In the genomic region with DNA sequence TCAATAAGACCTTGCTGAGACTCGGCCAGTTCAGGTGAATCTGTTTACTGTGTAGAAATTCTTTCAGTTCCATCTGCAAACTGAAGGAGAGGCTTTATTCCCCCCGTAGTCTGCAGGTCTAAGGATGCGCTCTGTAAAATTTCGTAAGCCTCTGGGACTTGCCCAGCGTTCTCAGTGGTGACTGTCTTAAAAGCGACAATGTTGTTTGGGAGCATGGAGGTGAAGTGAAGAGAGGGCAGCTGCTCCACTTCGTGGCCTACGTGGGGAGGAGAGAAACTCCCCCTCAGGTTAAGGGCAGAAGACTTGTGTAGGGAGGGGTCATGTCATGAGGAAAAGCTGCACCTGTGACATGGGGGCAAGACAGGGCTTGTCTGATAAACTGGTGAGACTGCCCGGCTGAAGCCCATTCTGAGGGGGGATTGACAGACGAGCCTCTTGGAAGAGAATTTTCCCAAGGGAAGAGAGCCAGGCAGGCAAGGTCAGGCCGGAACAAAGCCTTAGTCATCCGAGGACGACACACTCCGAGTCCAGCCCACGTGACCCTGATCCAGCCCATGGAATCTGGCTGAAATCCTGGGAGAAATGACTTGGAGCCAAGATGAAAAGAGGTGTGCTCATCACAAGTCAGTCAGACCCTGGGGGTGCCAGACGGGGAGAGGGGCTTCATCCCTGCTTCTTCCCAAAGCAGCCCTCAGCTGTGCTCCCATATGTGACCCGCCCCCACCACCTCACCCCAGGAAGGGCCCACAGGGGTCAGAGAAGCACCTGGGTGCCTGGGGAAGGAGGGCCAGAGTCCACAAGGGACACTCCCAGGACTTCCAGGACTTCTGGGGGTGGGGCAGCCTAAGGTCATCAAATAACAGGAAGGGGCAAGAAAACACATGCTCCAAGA, we compare ENCODE assay signal across 8 cellular contexts.
DNase-seq lines count a peak whose midpoint lies in the region; ATAC-seq and TF ChIP-seq lines count a peak whose summit lies in the region.

No MANE protein-coding gene starts in this region.

- POLR2A ChIA-PET in HEK293 (lab: Yijun Ruan, JAX) = no interaction called here

- DNase-seq in amygdala (lab: John Stamatoyannopoulos, UW) = peak in 30 of 56 donors; percentile 7 to 81 (median 29)
- peak; percentile 54 for DNase-seq in left cardiac atrium
- peak; percentile 35 for DNase-seq in retinal pigment epithelial cell (ENCODE audit: low read depth)
- DNase-seq in CD14-positive monocyte (ENCODE audit: low spot score) = no peak
- DNase-seq in activated CD4-positive, alpha-beta T cell treated with anti-CD3 and anti-CD28 coated beads, Interleukin-2, amount 50 U/mL, for 48 hours = no peak
- no peak for DNase-seq in stimulated activated naive CD8-positive, alpha-beta T cell treated with anti-CD3 and anti-CD28 coated beads, Interleukin-15, Interleukin-2, amounts not matched to agents 100 U/mL and 50 U/mL, for 24 hours

- H3K4me3 Mint-ChIP-seq in CD14-positive monocyte = no peak overlapping the region

- H3K36me3 Mint-ChIP-seq in CD14-positive monocyte = no peaks in the 10 kb centered on the region

- no peaks in the 10 kb centered on the region for H3K4me1 Mint-ChIP-seq in CD14-positive monocyte

- H3K4me3 ChIP-seq in HEK293 (ENCODE audit: low read depth, low read length) = no peak overlapping the region
- no peak overlapping the region for H3K4me3 ChIP-seq in retinal pigment epithelial cell (ENCODE audit: low read length)

- peaks cover 9 to 24% (median 16%) of the 10 kb centered on the region in 7 donors for H3K9me3 Mint-ChIP-seq in CD14-positive monocyte

- no peaks in the 10 kb centered on the region for H3K9me3 ChIP-seq in HEK293 (ENCODE audit: control insufficient read depth, insufficient read depth, low read depth, low read length)

- no peaks in the 10 kb centered on the region for H3K36me3 ChIP-seq in HEK293 (ENCODE audit: control insufficient read depth in 2 of 2, insufficient read depth in 1 of 2, low read length in 2 of 2)

- no peak for TF ChIP-seq CTCF in HEK293 (tag by site-specific recombination; IDR thresholded peaks at IDR 0.05)
- no peak for TF ChIP-seq CTCF in retinal pigment epithelial cell (conservative IDR thresholded peaks at IDR 0.05; ENCODE audit: low read depth, low read length)
- TF ChIP-seq CTCF in CD14-positive monocyte (IDR thresholded peaks at IDR 0.05) = no peak

- no peak overlapping the region for H3K27ac Mint-ChIP-seq in CD14-positive monocyte

- ATAC-seq in left cardiac atrium (peak; percentile 60 to 86), GM21381 (IDR thresholded peaks at IDR 0.05; ENCODE audit: unreplicated experiment) (no peak)
- ATAC-seq in stimulated activated naive CD8-positive, alpha-beta T cell treated with anti-CD3 and anti-CD28 coated beads, Interleukin-15, Interleukin-2, amounts not matched to agents 100 U/mL and 50 U/mL, for 24 hours = no peak

- CTCF ChIA-PET in HEK293 (lab: Yijun Ruan, JAX) = interaction anchor here (0.8 to 1.2 kb wide), 2 partner anchors 17 to 312 kb away, joined by 3 read pairs; no protein-coding TSS in a partner anchor

- peaks cover 1 to 8% (median 2%) of the 10 kb centered on the region in 3 donors for H3K27me3 Mint-ChIP-seq in CD14-positive monocyte (ENCODE audit: low read depth in 3 of 3)

- no peak overlapping the region for H3K27ac ChIP-seq in HEK293 (ENCODE audit: extremely low read depth, low read depth, low read length)

- H3K4me1 ChIP-seq in HEK293 (ENCODE audit: control insufficient read depth, insufficient read depth, low read length) = no peaks in the 10 kb centered on the region

- intact Hi-C loops in left cardiac atrium (cut with DNase I) = no loop called here
- intact Hi-C loops in CD14-positive monocyte (cut with micrococcal nuclease) = no loop called here

TF ChIP-seq in HEK293, 187 proteins besides CTCF, POLR2A, EP300 and RAD21:
- TF ChIP-seq ZXDB (tag by site-specific recombination; IDR thresholded peaks at IDR 0.05) (no peak), ZNF596 (tag by site-specific recombination; IDR thresholded peaks at IDR 0.05) (no peak), ZNF426 (tag by site-specific recombination; IDR thresholded peaks at IDR 0.05) (no peak), TRIM28 (IDR thresholded peaks at IDR 0.05; ENCODE audit: borderline replicate concordance, low read length) (peak; percentile 16; the same call in 1 of the 2 replicates), ZNF132 (tag by site-specific recombination; IDR thresholded peaks at IDR 0.05; ENCODE audit: borderline replicate concordance) (no peak), ZNF677 (tag by site-specific recombination; IDR thresholded peaks at IDR 0.05) (no peak), ZNF274 (IDR thresholded peaks at IDR 0.05; ENCODE audit: low read length) (no peak), ZNF274 (tag by site-specific recombination; IDR thresholded peaks at IDR 0.05; ENCODE audit: borderline replicate concordance) (no peak)

Comparison
In these comparisons a context has a peak if more than half of its experiments do, and no peak if none do; other contexts are left out.
1. DNase-seq: peak in amygdala (30 of 56), left cardiac atrium (single experiment) and retinal pigment epithelial cell (single experiment); none in CD14-positive monocyte (single experiment), activated CD4-positive, alpha-beta T cell treated with anti-CD3 and anti-CD28 coated beads, Interleukin-2, amount 50 U/mL, for 48 hours (0 of 2) and stimulated activated naive CD8-positive, alpha-beta T cell treated with anti-CD3 and anti-CD28 coated beads, Interleukin-15, Interleukin-2, amounts not matched to agents 100 U/mL and 50 U/mL, for 24 hours (single experiment).
2. ATAC-seq: peak in left cardiac atrium (2 of 2); none in GM21381 (single experiment) and stimulated activated naive CD8-positive, alpha-beta T cell treated with anti-CD3 and anti-CD28 coated beads, Interleukin-15, Interleukin-2, amounts not matched to agents 100 U/mL and 50 U/mL, for 24 hours (single experiment).